Comparison of ENCODE assay signal across 24 cellular contexts in the genomic region with DNA sequence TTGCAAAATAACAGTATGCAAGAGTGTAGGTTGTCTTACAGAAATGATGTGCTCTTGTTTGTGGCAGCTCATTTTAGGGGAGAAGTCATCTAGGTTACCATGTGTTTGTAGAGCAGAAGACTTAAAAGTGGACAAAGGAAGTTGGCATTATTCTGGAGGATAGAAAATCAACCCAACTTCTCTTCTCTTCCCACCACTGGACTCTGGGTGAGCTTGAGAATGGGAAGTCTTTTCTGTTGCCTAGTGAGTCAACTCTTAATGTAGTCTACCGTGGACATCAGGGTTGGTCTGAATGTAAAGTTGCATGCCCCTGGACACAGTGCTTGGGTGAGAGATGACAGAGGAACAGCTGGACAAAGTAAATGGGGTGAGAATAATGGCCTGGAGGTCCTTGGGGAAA.
DNase-seq lines count a peak whose midpoint lies in the region; ATAC-seq and TF ChIP-seq lines count a peak whose summit lies in the region.
"Had no signal": no experiment of that assay in that cellular context is flagged by ENCODE, and none has a peak within 500 bp of the region (broad histone marks: within the 10 kb centered on the region; RNA-seq: fewer than 3 reads in every experiment).

No MANE protein-coding gene starts in this region.

- H3K36me3 Mint-ChIP-seq in neural progenitor cell, result no peaks in the 10 kb centered on the region
- H3K36me3 Mint-ChIP-seq: activated naive CD4-positive, alpha-beta T cell treated with anti-CD3 and anti-CD28 coated beads, Interleukin-2, amount 50 U/mL, for 24 hours; natural killer cell had no signal

- H3K9me3 ChIP-seq in neural progenitor cell (ENCODE audit: low read depth), result no peaks in the 10 kb centered on the region
- H3K9me3 ChIP-seq in aorta (ENCODE audit: control insufficient read depth, low read length), result no peaks in the 10 kb centered on the region
- H3K9me3 ChIP-seq: ascending aorta, HAP-1, pancreas, tibial nerve had no signal

- no peak overlapping the region for H3K9ac ChIP-seq in neural progenitor cell

- H3K27me3 Mint-ChIP-seq in neural progenitor cell (ENCODE audit: insufficient read depth, low read depth), result no peaks in the 10 kb centered on the region
- H3K27me3 Mint-ChIP-seq: activated B cell treated with CpG ODN at 0.5 μM for 24 hours, B cell had no signal

- H3K27ac ChIP-seq in dorsolateral prefrontal cortex (peak overlapping the region; percentile 15 to 100 (median 86)), neural progenitor cell (peak overlapping the region; percentile 87), aorta (ENCODE audit: low read depth in 1 of 2, low read length in 2 of 2) (no peak overlapping the region)
- H3K27ac ChIP-seq: ascending aorta had no signal

- H3K4me1 ChIP-seq in neural progenitor cell (peaks cover 92% of the 10 kb centered on the region), aorta (ENCODE audit: control insufficient read depth in 1 of 2, insufficient read depth in 2 of 2, low read length in 2 of 2) (peaks cover 4 to 6% of the 10 kb centered on the region in 2 donors)
- H3K4me1 ChIP-seq: pancreas had no signal

- H3K4me2 ChIP-seq in neural progenitor cell, result peak overlapping the region; percentile 65

- peak overlapping the region; percentile 73 for H3K27ac Mint-ChIP-seq in neural progenitor cell
- H3K27ac Mint-ChIP-seq: activated B cell treated with CpG ODN at 0.5 μM for 24 hours; activated naive CD4-positive, alpha-beta T cell treated with anti-CD3 and anti-CD28 coated beads, Interleukin-2, amount 50 U/mL, for 24 hours; B cell; natural killer cell had no signal

- no peaks in the 10 kb centered on the region for H3K9me3 Mint-ChIP-seq in neural progenitor cell
- H3K9me3 Mint-ChIP-seq: activated B cell treated with CpG ODN at 0.5 μM for 24 hours; activated naive CD4-positive, alpha-beta T cell treated with anti-CD3 and anti-CD28 coated beads, Interleukin-2, amount 50 U/mL, for 24 hours; central memory CD8-positive, alpha-beta T cell; natural killer cell had no signal

- peaks cover 8% of the 10 kb centered on the region for H4K20me1 ChIP-seq in neural progenitor cell (ENCODE audit: low read depth)

- DNase-seq in left ventricle myocardium superior (no peak), cardiac septum (ENCODE audit: low spot score) (no peak), dorsolateral prefrontal cortex (no peak), neural progenitor cell (ENCODE audit: low spot score) (no peak), aorta (no peak), NCI-H748 treated with DMSO at 0.1 percent for 48 hours (lab: John Stamatoyannopoulos, UW) (no peak)
- no peak for DNase-seq in activated CD4-positive, alpha-beta T cell treated with anti-CD3 and anti-CD28 coated beads for 1 hour
- DNase-seq: activated B cell treated with CpG ODN at 0.5 μM for 24 hours; activated CD4-positive, alpha-beta T cell treated with anti-CD3 and anti-CD28 coated beads, Interleukin-2, amount 50 U/mL, for 4 hours; midbrain; natural killer cell; NCI-H1048; NCI-H1930; NCI-H774; pancreas; right cardiac atrium; stimulated activated naive CD4-positive, alpha-beta T cell treated with Interleukin-2 at 50 U/mL for 16 hours had no signal

- no peak for TF ChIP-seq CTCF in dorsolateral prefrontal cortex (IDR thresholded peaks at IDR 0.05 in 54 of 56, conservative IDR thresholded peaks at IDR 0.05 in 2 of 56; ENCODE audit: low read depth in 1 of 56, partially characterized antibody in 56 of 56)
- no peak for TF ChIP-seq CTCF in neural progenitor cell (IDR thresholded peaks at IDR 0.05)

- H3K4me1 Mint-ChIP-seq in neural progenitor cell, result peaks cover 85% of the 10 kb centered on the region
- H3K4me1 Mint-ChIP-seq: activated naive CD4-positive, alpha-beta T cell treated with anti-CD3 and anti-CD28 coated beads, Interleukin-2, amount 50 U/mL, for 24 hours; central memory CD8-positive, alpha-beta T cell; natural killer cell had no signal

- H3F3A ChIP-seq in neural progenitor cell (ENCODE audit: low read depth), result peaks cover 36% of the 10 kb centered on the region

- ATAC-seq in left ventricle myocardium superior, result peak; percentile 13
- ATAC-seq in GM21528 (IDR thresholded peaks at IDR 0.05; ENCODE audit: low FRiP score, unreplicated experiment), result no peak
- ATAC-seq in aorta (ENCODE audit: low FRiP score), result no peak
- ATAC-seq: natural killer cell had no signal

- H3K79me2 ChIP-seq in neural progenitor cell (ENCODE audit: low read depth), result peaks cover 99% of the 10 kb centered on the region

- H2AFZ ChIP-seq in neural progenitor cell (replicated peaks), result no peak overlapping the region

- WGBS in aorta, 2 donors, result 95% methylated on average over 1 of the region's 1 CpG

- H3K27me3 ChIP-seq in dorsolateral prefrontal cortex (no peaks in the 10 kb centered on the region), neural progenitor cell (no peaks in the 10 kb centered on the region), aorta (ENCODE audit: control insufficient read depth in 1 of 2, insufficient read depth in 2 of 2, low read length in 1 of 2) (no peaks in the 10 kb centered on the region)
- H3K27me3 ChIP-seq: ascending aorta, pancreas, tibial nerve had no signal

- H3K4me3 ChIP-seq in dorsolateral prefrontal cortex (no peak overlapping the region), neural progenitor cell (no peak overlapping the region), aorta (ENCODE audit: low read length in 2 of 2) (no peak overlapping the region)
- H3K4me3 ChIP-seq: ascending aorta, HAP-1, pancreas, tibial nerve had no signal

- intact Hi-C loops in left ventricle myocardium superior (cut with micrococcal nuclease) (no loop called here), cardiac septum (cut with DNase I) (no loop called here), dorsolateral prefrontal cortex (cut with DNase I) (no loop called here), aorta (cut with DNase I) (no loop called here)

- H3K36me3 ChIP-seq in neural progenitor cell (no peaks in the 10 kb centered on the region), aorta (ENCODE audit: control insufficient read depth in 1 of 2, insufficient read depth in 2 of 2, low read length in 1 of 2) (no peaks in the 10 kb centered on the region)
- H3K36me3 ChIP-seq: ascending aorta, HAP-1, pancreas, tibial nerve had no signal

- no peak overlapping the region for H3K4me3 Mint-ChIP-seq in neural progenitor cell
- H3K4me3 Mint-ChIP-seq: activated B cell treated with CpG ODN at 0.5 μM for 24 hours; activated naive CD4-positive, alpha-beta T cell treated with anti-CD3 and anti-CD28 coated beads, Interleukin-2, amount 50 U/mL, for 24 hours; B cell; central memory CD8-positive, alpha-beta T cell; natural killer cell had no signal

Comparison
In these comparisons a context has a peak if more than half of its experiments do, and no peak if none do; other contexts are left out.
1. H3K27ac ChIP-seq: peak in dorsolateral prefrontal cortex (59 of 59) and neural progenitor cell (single experiment); none in aorta (0 of 2).